9 cellular contexts compared by ENCODE assay signal in the genomic region with DNA sequence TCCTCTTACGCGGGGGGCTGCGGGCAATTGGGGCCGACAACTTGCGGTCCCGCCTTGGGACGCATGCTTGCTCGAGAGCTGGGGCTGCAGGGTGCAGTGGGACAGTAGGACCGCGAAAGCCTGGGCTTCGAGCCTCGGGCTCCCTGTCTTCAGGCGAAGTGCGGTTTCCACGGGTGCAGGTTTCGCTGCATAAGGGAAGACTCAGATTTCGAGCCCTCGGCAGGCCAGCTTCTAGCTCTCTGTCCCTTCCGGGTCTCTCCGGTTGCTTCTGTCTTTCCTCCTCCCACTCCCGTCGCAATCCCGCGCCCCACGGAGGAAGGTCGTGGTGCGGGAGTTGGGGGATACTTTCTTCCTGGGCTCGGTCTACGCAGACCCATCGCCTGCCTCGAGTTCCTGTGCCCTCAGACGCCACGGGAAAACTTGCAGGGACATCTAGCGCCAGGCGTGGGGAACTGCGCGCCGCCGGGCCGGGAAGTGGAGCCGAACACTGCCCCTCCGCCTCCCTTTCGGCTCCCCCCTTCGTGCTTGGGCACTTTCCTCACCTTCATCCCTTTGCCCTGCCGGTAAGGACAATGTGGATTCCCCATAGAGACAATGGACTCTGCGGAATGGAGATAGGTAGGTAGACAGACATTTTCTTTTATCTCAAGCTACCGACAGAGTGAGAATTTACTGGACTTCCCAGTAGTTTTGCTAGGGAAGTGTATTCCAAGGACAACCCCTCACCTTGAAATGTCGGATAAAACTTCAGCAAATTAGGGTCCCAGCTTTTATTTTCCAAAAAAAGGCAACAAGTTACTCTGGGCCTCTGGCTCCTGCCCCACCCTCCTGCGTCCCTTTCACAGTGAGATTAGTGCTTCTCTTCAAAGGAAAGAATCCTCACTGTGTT. TPM values are rescaled to one million over a fixed set of nuclear protein-coding genes. Genes with fewer than 3 reads are reported as not detected.
DNase-seq lines count a peak whose midpoint lies in the region; ATAC-seq, FAIRE-seq and TF ChIP-seq lines count a peak whose summit lies in the region.
"Had no signal": no experiment of that assay in that cellular context is flagged by ENCODE, and none has a peak within 500 bp of the region (broad histone marks: within the 10 kb centered on the region; RNA-seq: fewer than 3 reads in every experiment).

No MANE protein-coding gene starts in this region.

- intact Hi-C loops in activated CD4-positive, alpha-beta T cell treated with anti-CD3 and anti-CD28 coated beads for 36 hours (cut with DNase I, micrococcal nuclease) = loop anchor here (1.0 to 10.0 kb wide), 5 partner anchors 397 to 1753 kb away; a partner anchor contains a TSS

- H3K4me1 Mint-ChIP-seq in activated CD4-positive, alpha-beta T cell treated with anti-CD3 and anti-CD28 coated beads for 36 hours = peaks cover 14% of the 10 kb centered on the region

- peaks cover 3% of the 10 kb centered on the region for H3K36me3 Mint-ChIP-seq in activated CD4-positive, alpha-beta T cell treated with anti-CD3 and anti-CD28 coated beads for 36 hours (ENCODE audit: low read depth)

- peaks cover 4% of the 10 kb centered on the region for H3K9me3 Mint-ChIP-seq in activated CD4-positive, alpha-beta T cell treated with anti-CD3 and anti-CD28 coated beads for 36 hours (ENCODE audit: low read depth)

- peaks cover 82% of the 10 kb centered on the region for H3K27me3 Mint-ChIP-seq in activated CD4-positive, alpha-beta T cell treated with anti-CD3 and anti-CD28 coated beads for 36 hours

- DNase-seq in activated CD4-positive, alpha-beta T cell treated with anti-CD3 and anti-CD28 coated beads for 36 hours = peak; percentile 61
- DNase-seq in activated CD4-positive, alpha-beta T cell treated with anti-CD3 and anti-CD28 coated beads for 4 hours = no peak
- DNase-seq in HuH-7.5 (ENCODE audit: low spot score) (peak; percentile 94), myocyte (ENCODE audit: low read depth) (peak; percentile 44), GM19239 (ENCODE audit: insufficient read length, low spot score) (no peak), NCI-H1048 (lab: John Stamatoyannopoulos, UW) (no peak)

- CTCF ChIA-PET in activated CD4-positive, alpha-beta T cell treated with anti-CD3 and anti-CD28 coated beads for 36 hours (lab: Charles Lee) = interaction anchor here (0.8 to 1.6 kb wide), 3 partner anchors 9 to 32 kb away, joined by 3 to 7 read pairs (median 3); no protein-coding TSS in a partner anchor

- H3K27ac Mint-ChIP-seq in activated CD4-positive, alpha-beta T cell treated with anti-CD3 and anti-CD28 coated beads for 36 hours = no peak overlapping the region

- no peak for ATAC-seq in activated CD4-positive, alpha-beta T cell treated with anti-CD3 and anti-CD28 coated beads for 36 hours
- ATAC-seq in SK-N-SH treated with all-trans-retinoic acid at 6 μM for 48 hours (peak; percentile 83), esophagus mucosa (peak; percentile 57)

- POLR2A ChIA-PET in activated CD4-positive, alpha-beta T cell treated with anti-CD3 and anti-CD28 coated beads for 36 hours (lab: Charles Lee) = no interaction called here

- no peak for FAIRE-seq in GM19239 (lab: Jason Lieb, UNC)
- FAIRE-seq: GM18507 had no signal

- peak overlapping the region; percentile 51 for H3K4me3 Mint-ChIP-seq in activated CD4-positive, alpha-beta T cell treated with anti-CD3 and anti-CD28 coated beads for 36 hours

TF ChIP-seq in SK-N-SH treated with all-trans-retinoic acid at 6 μM for 48 hours, 23 proteins besides CTCF, POLR2A, EP300 and RAD21 (continues in another document):
- TF ChIP-seq TOX (CRISPR knock-in tag; IDR thresholded peaks at IDR 0.05; ENCODE audit: borderline replicate concordance) (no peak), CSDC2 (CRISPR knock-in tag; IDR thresholded peaks at IDR 0.05) (no peak), SNAI2 (CRISPR knock-in tag; IDR thresholded peaks at IDR 0.05) (no peak), RARB (CRISPR knock-in tag; IDR thresholded peaks at IDR 0.05) (no peak), OSR1 (CRISPR knock-in tag; IDR thresholded peaks at IDR 0.05) (no peak), GLIS3 (CRISPR knock-in tag; IDR thresholded peaks at IDR 0.05) (no peak), ARNTL (CRISPR knock-in tag; IDR thresholded peaks at IDR 0.05; ENCODE audit: borderline replicate concordance, low read depth) (no peak), ESRRG (CRISPR knock-in tag; IDR thresholded peaks at IDR 0.05) (no peak)
- TF ChIP-seq, protein P1, sequence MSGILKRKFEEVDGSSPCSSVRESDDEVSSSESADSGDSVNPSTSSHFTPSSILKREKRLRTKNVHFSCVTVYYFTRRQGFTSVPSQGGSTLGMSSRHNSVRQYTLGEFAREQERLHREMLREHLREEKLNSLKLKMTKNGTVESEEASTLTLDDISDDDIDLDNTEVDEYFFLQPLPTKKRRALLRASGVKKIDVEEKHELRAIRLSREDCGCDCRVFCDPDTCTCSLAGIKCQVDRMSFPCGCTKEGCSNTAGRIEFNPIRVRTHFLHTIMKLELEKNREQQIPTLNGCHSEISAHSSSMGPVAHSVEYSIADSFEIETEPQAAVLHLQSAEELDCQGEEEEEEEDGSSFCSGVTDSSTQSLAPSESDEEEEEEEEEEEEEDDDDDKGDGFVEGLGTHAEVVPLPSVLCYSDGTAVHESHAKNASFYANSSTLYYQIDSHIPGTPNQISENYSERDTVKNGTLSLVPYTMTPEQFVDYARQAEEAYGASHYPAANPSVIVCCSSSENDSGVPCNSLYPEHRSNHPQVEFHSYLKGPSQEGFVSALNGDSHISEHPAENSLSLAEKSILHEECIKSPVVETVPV (CRISPR knock-in tag; IDR thresholded peaks at IDR 0.05) = no peak
- TF ChIP-seq, protein P2, sequence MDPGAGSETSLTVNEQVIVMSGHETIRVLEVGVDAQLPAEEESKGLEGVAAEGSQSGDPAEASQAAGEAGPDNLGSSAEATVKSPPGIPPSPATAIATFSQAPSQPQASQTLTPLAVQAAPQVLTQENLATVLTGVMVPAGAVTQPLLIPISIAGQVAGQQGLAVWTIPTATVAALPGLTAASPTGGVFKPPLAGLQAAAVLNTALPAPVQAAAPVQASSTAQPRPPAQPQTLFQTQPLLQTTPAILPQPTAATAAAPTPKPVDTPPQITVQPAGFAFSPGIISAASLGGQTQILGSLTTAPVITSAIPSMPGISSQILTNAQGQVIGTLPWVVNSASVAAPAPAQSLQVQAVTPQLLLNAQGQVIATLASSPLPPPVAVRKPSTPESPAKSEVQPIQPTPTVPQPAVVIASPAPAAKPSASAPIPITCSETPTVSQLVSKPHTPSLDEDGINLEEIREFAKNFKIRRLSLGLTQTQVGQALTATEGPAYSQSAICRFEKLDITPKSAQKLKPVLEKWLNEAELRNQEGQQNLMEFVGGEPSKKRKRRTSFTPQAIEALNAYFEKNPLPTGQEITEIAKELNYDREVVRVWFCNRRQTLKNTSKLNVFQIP (CRISPR knock-in tag; IDR thresholded peaks at IDR 0.05; ENCODE audit: borderline replicate concordance, low read depth) = no peak
- TF ChIP-seq, protein P3, sequence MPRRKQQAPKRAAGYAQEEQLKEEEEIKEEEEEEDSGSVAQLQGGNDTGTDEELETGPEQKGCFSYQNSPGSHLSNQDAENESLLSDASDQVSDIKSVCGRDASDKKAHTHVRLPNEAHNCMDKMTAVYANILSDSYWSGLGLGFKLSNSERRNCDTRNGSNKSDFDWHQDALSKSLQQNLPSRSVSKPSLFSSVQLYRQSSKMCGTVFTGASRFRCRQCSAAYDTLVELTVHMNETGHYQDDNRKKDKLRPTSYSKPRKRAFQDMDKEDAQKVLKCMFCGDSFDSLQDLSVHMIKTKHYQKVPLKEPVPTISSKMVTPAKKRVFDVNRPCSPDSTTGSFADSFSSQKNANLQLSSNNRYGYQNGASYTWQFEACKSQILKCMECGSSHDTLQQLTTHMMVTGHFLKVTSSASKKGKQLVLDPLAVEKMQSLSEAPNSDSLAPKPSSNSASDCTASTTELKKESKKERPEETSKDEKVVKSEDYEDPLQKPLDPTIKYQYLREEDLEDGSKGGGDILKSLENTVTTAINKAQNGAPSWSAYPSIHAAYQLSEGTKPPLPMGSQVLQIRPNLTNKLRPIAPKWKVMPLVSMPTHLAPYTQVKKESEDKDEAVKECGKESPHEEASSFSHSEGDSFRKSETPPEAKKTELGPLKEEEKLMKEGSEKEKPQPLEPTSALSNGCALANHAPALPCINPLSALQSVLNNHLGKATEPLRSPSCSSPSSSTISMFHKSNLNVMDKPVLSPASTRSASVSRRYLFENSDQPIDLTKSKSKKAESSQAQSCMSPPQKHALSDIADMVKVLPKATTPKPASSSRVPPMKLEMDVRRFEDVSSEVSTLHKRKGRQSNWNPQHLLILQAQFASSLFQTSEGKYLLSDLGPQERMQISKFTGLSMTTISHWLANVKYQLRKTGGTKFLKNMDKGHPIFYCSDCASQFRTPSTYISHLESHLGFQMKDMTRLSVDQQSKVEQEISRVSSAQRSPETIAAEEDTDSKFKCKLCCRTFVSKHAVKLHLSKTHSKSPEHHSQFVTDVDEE (CRISPR knock-in tag; IDR thresholded peaks at IDR 0.05) = no peak
- TF ChIP-seq, protein P4, sequence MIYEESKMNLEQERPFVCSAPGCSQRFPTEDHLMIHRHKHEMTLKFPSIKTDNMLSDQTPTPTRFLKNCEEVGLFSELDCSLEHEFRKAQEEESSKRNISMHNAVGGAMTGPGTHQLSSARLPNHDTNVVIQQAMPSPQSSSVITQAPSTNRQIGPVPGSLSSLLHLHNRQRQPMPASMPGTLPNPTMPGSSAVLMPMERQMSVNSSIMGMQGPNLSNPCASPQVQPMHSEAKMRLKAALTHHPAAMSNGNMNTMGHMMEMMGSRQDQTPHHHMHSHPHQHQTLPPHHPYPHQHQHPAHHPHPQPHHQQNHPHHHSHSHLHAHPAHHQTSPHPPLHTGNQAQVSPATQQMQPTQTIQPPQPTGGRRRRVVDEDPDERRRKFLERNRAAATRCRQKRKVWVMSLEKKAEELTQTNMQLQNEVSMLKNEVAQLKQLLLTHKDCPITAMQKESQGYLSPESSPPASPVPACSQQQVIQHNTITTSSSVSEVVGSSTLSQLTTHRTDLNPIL (CRISPR knock-in tag; IDR thresholded peaks at IDR 0.05; ENCODE audit: low read depth) = no peak

RNA-seq across cellular contexts. Expression of a gene that starts 4.2 kb away (rescaled TPM):
- total RNA-seq in activated CD4-positive, alpha-beta T cell treated with anti-CD3 and anti-CD28 coated beads for 36 hours = not detected
- total RNA-seq in esophagus mucosa (not detected), myocyte (not detected in 2 replicates)
- polyA plus RNA-seq in myocyte (2012) = not detected

RNA-seq across cellular contexts. Expression of a gene that starts 4.5 kb away (rescaled TPM):
- not detected for total RNA-seq in activated CD4-positive, alpha-beta T cell treated with anti-CD3 and anti-CD28 coated beads for 36 hours
- total RNA-seq in esophagus mucosa = not detected
- not detected in 2 replicates for total RNA-seq in myocyte
- not detected for polyA plus RNA-seq in myocyte (2012)

RNA-seq across cellular contexts. Expression of a gene that starts 11.3 kb away (rescaled TPM):
- not detected for total RNA-seq in activated CD4-positive, alpha-beta T cell treated with anti-CD3 and anti-CD28 coated beads for 36 hours
- total RNA-seq in esophagus mucosa (not detected), myocyte (not detected in 2 replicates)
- not detected for polyA plus RNA-seq in myocyte (2012)

RNA-seq across cellular contexts. Expression of a gene that starts 18.8 kb away (rescaled TPM):
- total RNA-seq in activated CD4-positive, alpha-beta T cell treated with anti-CD3 and anti-CD28 coated beads for 36 hours = not detected
- total RNA-seq in esophagus mucosa (not detected), myocyte (not detected in 2 replicates)
- polyA plus RNA-seq in myocyte (2012) = not detected

RNA-seq across cellular contexts. Expression of a gene that starts 28.3 kb away (rescaled TPM):
- total RNA-seq in activated CD4-positive, alpha-beta T cell treated with anti-CD3 and anti-CD28 coated beads for 36 hours = not detected
- total RNA-seq in esophagus mucosa (0.24 TPM), myocyte (not detected in 2 replicates)
- polyA plus RNA-seq in myocyte (2012) = not detected

Comparison
In these comparisons a context has a peak if more than half of its experiments do, and no peak if none do; other contexts are left out.
1. DNase-seq: peak in activated CD4-positive, alpha-beta T cell treated with anti-CD3 and anti-CD28 coated beads for 36 hours (single experiment), HuH-7.5 (single experiment) and myocyte (single experiment); none in activated CD4-positive, alpha-beta T cell treated with anti-CD3 and anti-CD28 coated beads for 4 hours (0 of 2), GM19239 (single experiment) and NCI-H1048 (single experiment).